ENCODE assay signal across 1 cellular context in the genomic region with DNA sequence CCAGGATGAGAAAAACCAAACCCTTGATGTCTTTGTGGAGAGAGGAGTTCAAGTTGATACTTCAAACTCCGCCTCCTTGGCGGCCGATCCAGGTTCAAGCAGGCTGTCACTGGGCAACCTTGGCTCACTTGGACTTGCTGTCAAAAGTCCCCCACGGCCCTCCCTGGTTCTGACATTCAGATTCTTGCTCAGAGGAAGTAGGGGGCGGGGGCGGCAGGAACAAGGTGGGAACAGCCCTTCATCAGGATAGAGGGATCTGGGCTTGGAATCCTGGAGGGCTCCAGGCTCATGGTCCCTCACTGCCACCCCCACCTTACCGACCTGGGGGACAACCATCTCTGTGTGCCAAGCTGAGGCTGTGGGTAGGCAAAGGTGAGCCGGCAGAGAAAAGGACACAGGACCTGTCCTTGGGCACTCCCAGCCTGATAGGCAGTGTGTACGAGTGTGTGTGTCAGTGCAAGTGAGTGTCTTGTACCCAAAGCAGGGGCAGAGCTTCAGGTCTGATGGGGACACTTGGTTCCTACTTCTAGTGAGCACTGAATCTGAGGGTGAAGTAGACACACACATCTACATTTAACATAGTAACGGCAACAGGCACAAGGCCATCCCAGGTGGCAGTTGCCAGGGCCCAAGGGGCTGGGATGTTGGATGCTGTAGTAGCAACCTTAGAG.
A peak's percentile ranks its signal among the peaks of the same experiment; 100 is the strongest.
TF ChIP-seq lines count a peak whose summit lies in the region.

No MANE protein-coding gene starts in this region.

TF ChIP-seq in K562, 482 proteins besides CTCF, POLR2A, EP300 and RAD21 (continues in another document):
- no peak for TF ChIP-seq SMARCB1 (IDR thresholded peaks at IDR 0.05; ENCODE audit: insufficient read length, low read depth)
- TF ChIP-seq DMBX1 (CRISPR knock-in tag; IDR thresholded peaks at IDR 0.05; ENCODE audit: borderline replicate concordance), result no peak
- TF ChIP-seq NFE2L1 (tag; IDR thresholded peaks at IDR 0.05; ENCODE audit: borderline replicate concordance, low read depth), result no peak
- TF ChIP-seq ZNF41 (CRISPR knock-in tag; conservative IDR thresholded peaks at IDR 0.05), result no peak
- no peak for TF ChIP-seq FOXJ2 (tag; IDR thresholded peaks at IDR 0.05)
- TF ChIP-seq ZNF3 (CRISPR knock-in tag; IDR thresholded peaks at IDR 0.05), result no peak
- no peak for TF ChIP-seq RHOXF2B (CRISPR knock-in tag; conservative IDR thresholded peaks at IDR 0.05)
- no peak for TF ChIP-seq ZNF274 (IDR thresholded peaks at IDR 0.05; ENCODE audit: borderline replicate concordance, low read depth, low read length)
- TF ChIP-seq ZNF232 (CRISPR knock-in tag; IDR thresholded peaks at IDR 0.05), result peak; percentile 96
- TF ChIP-seq, protein P1, sequence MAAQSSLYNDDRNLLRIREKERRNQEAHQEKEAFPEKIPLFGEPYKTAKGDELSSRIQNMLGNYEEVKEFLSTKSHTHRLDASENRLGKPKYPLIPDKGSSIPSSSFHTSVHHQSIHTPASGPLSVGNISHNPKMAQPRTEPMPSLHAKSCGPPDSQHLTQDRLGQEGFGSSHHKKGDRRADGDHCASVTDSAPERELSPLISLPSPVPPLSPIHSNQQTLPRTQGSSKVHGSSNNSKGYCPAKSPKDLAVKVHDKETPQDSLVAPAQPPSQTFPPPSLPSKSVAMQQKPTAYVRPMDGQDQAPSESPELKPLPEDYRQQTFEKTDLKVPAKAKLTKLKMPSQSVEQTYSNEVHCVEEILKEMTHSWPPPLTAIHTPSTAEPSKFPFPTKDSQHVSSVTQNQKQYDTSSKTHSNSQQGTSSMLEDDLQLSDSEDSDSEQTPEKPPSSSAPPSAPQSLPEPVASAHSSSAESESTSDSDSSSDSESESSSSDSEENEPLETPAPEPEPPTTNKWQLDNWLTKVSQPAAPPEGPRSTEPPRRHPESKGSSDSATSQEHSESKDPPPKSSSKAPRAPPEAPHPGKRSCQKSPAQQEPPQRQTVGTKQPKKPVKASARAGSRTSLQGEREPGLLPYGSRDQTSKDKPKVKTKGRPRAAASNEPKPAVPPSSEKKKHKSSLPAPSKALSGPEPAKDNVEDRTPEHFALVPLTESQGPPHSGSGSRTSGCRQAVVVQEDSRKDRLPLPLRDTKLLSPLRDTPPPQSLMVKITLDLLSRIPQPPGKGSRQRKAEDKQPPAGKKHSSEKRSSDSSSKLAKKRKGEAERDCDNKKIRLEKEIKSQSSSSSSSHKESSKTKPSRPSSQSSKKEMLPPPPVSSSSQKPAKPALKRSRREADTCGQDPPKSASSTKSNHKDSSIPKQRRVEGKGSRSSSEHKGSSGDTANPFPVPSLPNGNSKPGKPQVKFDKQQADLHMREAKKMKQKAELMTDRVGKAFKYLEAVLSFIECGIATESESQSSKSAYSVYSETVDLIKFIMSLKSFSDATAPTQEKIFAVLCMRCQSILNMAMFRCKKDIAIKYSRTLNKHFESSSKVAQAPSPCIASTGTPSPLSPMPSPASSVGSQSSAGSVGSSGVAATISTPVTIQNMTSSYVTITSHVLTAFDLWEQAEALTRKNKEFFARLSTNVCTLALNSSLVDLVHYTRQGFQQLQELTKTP (IDR thresholded peaks at IDR 0.05; ENCODE audit: low read depth in 1 of 2, partially characterized antibody in 2 of 2), result no peak
- TF ChIP-seq WHSC1 (IDR thresholded peaks at IDR 0.05; ENCODE audit: low read length), result peak; percentile 17
- no peak for TF ChIP-seq ZNF212 (CRISPR knock-in tag; IDR thresholded peaks at IDR 0.05)
- no peak for TF ChIP-seq KDM4B (IDR thresholded peaks at IDR 0.05; ENCODE audit: borderline replicate concordance in 2 of 2, low read depth in 1 of 2)
- no peak for TF ChIP-seq KHSRP (IDR thresholded peaks at IDR 0.05)
- no peak for TF ChIP-seq RUNX1 (IDR thresholded peaks at IDR 0.05; ENCODE audit: low read depth)
- no peak for TF ChIP-seq CHD4 (IDR thresholded peaks at IDR 0.05; ENCODE audit: insufficient read depth, insufficient replicate concordance, low read depth, low read length, poor library complexity, severe bottlenecking)
- no peak for TF ChIP-seq HDAC6 (IDR thresholded peaks at IDR 0.05; ENCODE audit: low read depth, low read length)
- TF ChIP-seq, protein P2, sequence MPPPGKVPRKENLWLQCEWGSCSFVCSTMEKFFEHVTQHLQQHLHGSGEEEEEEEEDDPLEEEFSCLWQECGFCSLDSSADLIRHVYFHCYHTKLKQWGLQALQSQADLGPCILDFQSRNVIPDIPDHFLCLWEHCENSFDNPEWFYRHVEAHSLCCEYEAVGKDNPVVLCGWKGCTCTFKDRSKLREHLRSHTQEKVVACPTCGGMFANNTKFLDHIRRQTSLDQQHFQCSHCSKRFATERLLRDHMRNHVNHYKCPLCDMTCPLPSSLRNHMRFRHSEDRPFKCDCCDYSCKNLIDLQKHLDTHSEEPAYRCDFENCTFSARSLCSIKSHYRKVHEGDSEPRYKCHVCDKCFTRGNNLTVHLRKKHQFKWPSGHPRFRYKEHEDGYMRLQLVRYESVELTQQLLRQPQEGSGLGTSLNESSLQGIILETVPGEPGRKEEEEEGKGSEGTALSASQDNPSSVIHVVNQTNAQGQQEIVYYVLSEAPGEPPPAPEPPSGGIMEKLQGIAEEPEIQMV (tag; conservative IDR thresholded peaks at IDR 0.05; ENCODE audit: low read depth), result no peak
- TF ChIP-seq TEAD1 (CRISPR knock-in tag; IDR thresholded peaks at IDR 0.05), result 0 out of 4 replicates have a peak, but pooled peaks of 1 of the 2 experiments have one; percentile 19
- no peak for TF ChIP-seq ZBTB17 (CRISPR knock-in tag; IDR thresholded peaks at IDR 0.05)
- TF ChIP-seq, protein P3, sequence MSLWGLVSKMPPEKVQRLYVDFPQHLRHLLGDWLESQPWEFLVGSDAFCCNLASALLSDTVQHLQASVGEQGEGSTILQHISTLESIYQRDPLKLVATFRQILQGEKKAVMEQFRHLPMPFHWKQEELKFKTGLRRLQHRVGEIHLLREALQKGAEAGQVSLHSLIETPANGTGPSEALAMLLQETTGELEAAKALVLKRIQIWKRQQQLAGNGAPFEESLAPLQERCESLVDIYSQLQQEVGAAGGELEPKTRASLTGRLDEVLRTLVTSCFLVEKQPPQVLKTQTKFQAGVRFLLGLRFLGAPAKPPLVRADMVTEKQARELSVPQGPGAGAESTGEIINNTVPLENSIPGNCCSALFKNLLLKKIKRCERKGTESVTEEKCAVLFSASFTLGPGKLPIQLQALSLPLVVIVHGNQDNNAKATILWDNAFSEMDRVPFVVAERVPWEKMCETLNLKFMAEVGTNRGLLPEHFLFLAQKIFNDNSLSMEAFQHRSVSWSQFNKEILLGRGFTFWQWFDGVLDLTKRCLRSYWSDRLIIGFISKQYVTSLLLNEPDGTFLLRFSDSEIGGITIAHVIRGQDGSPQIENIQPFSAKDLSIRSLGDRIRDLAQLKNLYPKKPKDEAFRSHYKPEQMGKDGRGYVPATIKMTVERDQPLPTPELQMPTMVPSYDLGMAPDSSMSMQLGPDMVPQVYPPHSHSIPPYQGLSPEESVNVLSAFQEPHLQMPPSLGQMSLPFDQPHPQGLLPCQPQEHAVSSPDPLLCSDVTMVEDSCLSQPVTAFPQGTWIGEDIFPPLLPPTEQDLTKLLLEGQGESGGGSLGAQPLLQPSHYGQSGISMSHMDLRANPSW (CRISPR knock-in tag; IDR thresholded peaks at IDR 0.05), result 0 out of 2 replicates have a peak, but pooled peaks have one; percentile 39
- no peak for TF ChIP-seq ZNF174 (CRISPR knock-in tag; IDR thresholded peaks at IDR 0.05)
- TF ChIP-seq SP1 (CRISPR knock-in tag; IDR thresholded peaks at IDR 0.05), result no peak
- no peak for TF ChIP-seq SIN3A (IDR thresholded peaks at IDR 0.05; ENCODE audit: borderline replicate concordance in 2 of 2, control insufficient read depth in 1 of 2, low read depth in 2 of 2, low read length in 2 of 2)
- TF ChIP-seq MECOM (CRISPR knock-in tag; IDR thresholded peaks at IDR 0.05), result no peak
- TF ChIP-seq ZNF589 (CRISPR knock-in tag; IDR thresholded peaks at IDR 0.05; ENCODE audit: low read depth), result peak; percentile 35; the same call in 1 of the 2 replicates
- TF ChIP-seq CEBPB (tag; IDR thresholded peaks at IDR 0.05), result no peak
- TF ChIP-seq GABPB1 (CRISPR knock-in tag; IDR thresholded peaks at IDR 0.05), result 0 out of 2 replicates have a peak, but pooled peaks have one; percentile 15
- TF ChIP-seq, protein P4, sequence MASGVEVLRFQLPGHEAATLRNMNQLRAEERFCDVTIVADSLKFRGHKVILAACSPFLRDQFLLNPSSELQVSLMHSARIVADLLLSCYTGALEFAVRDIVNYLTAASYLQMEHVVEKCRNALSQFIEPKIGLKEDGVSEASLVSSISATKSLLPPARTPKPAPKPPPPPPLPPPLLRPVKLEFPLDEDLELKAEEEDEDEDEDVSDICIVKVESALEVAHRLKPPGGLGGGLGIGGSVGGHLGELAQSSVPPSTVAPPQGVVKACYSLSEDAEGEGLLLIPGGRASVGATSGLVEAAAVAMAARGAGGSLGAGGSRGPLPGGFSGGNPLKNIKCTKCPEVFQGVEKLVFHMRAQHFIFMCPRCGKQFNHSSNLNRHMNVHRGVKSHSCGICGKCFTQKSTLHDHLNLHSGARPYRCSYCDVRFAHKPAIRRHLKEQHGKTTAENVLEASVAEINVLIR (CRISPR knock-in tag; IDR thresholded peaks at IDR 0.05), result no peak
- TF ChIP-seq CEBPG (CRISPR knock-in tag; IDR thresholded peaks at IDR 0.05), result 0 out of 2 replicates have a peak, but pooled peaks have one; percentile 8
- no peak for TF ChIP-seq CEBPG (tag; conservative IDR thresholded peaks at IDR 0.05 in 1 of 2, IDR thresholded peaks at IDR 0.05 in 1 of 2)
- TF ChIP-seq, protein P5, sequence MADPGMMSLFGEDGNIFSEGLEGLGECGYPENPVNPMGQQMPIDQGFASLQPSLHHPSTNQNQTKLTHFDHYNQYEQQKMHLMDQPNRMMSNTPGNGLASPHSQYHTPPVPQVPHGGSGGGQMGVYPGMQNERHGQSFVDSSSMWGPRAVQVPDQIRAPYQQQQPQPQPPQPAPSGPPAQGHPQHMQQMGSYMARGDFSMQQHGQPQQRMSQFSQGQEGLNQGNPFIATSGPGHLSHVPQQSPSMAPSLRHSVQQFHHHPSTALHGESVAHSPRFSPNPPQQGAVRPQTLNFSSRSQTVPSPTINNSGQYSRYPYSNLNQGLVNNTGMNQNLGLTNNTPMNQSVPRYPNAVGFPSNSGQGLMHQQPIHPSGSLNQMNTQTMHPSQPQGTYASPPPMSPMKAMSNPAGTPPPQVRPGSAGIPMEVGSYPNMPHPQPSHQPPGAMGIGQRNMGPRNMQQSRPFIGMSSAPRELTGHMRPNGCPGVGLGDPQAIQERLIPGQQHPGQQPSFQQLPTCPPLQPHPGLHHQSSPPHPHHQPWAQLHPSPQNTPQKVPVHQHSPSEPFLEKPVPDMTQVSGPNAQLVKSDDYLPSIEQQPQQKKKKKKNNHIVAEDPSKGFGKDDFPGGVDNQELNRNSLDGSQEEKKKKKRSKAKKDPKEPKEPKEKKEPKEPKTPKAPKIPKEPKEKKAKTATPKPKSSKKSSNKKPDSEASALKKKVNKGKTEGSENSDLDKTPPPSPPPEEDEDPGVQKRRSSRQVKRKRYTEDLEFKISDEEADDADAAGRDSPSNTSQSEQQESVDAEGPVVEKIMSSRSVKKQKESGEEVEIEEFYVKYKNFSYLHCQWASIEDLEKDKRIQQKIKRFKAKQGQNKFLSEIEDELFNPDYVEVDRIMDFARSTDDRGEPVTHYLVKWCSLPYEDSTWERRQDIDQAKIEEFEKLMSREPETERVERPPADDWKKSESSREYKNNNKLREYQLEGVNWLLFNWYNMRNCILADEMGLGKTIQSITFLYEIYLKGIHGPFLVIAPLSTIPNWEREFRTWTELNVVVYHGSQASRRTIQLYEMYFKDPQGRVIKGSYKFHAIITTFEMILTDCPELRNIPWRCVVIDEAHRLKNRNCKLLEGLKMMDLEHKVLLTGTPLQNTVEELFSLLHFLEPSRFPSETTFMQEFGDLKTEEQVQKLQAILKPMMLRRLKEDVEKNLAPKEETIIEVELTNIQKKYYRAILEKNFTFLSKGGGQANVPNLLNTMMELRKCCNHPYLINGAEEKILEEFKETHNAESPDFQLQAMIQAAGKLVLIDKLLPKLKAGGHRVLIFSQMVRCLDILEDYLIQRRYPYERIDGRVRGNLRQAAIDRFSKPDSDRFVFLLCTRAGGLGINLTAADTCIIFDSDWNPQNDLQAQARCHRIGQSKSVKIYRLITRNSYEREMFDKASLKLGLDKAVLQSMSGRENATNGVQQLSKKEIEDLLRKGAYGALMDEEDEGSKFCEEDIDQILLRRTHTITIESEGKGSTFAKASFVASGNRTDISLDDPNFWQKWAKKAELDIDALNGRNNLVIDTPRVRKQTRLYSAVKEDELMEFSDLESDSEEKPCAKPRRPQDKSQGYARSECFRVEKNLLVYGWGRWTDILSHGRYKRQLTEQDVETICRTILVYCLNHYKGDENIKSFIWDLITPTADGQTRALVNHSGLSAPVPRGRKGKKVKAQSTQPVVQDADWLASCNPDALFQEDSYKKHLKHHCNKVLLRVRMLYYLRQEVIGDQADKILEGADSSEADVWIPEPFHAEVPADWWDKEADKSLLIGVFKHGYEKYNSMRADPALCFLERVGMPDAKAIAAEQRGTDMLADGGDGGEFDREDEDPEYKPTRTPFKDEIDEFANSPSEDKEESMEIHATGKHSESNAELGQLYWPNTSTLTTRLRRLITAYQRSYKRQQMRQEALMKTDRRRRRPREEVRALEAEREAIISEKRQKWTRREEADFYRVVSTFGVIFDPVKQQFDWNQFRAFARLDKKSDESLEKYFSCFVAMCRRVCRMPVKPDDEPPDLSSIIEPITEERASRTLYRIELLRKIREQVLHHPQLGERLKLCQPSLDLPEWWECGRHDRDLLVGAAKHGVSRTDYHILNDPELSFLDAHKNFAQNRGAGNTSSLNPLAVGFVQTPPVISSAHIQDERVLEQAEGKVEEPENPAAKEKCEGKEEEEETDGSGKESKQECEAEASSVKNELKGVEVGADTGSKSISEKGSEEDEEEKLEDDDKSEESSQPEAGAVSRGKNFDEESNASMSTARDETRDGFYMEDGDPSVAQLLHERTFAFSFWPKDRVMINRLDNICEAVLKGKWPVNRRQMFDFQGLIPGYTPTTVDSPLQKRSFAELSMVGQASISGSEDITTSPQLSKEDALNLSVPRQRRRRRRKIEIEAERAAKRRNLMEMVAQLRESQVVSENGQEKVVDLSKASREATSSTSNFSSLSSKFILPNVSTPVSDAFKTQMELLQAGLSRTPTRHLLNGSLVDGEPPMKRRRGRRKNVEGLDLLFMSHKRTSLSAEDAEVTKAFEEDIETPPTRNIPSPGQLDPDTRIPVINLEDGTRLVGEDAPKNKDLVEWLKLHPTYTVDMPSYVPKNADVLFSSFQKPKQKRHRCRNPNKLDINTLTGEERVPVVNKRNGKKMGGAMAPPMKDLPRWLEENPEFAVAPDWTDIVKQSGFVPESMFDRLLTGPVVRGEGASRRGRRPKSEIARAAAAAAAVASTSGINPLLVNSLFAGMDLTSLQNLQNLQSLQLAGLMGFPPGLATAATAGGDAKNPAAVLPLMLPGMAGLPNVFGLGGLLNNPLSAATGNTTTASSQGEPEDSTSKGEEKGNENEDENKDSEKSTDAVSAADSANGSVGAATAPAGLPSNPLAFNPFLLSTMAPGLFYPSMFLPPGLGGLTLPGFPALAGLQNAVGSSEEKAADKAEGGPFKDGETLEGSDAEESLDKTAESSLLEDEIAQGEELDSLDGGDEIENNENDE (IDR thresholded peaks at IDR 0.05; ENCODE audit: low read depth, low read length), result no peak
- TF ChIP-seq ZNF184 (CRISPR knock-in tag; IDR thresholded peaks at IDR 0.05), result no peak
- peak; percentile 36; the same call in 1 of the 2 replicates for TF ChIP-seq TEAD2 (tag; IDR thresholded peaks at IDR 0.05)
- TF ChIP-seq CBX2 (IDR thresholded peaks at IDR 0.05; ENCODE audit: insufficient read depth, low read length, poor library complexity, severe bottlenecking), result no peak
- TF ChIP-seq NFXL1 (CRISPR knock-in tag; IDR thresholded peaks at IDR 0.05), result no peak
- TF ChIP-seq ZNF263 (CRISPR knock-in tag; IDR thresholded peaks at IDR 0.05; ENCODE audit: borderline replicate concordance), result no peak
- no peak for TF ChIP-seq MXI1 (IDR thresholded peaks at IDR 0.05; ENCODE audit: low read depth, low read length)
- TF ChIP-seq LCOR (CRISPR knock-in tag; IDR thresholded peaks at IDR 0.05), result no peak
- TF ChIP-seq ZFP1 (CRISPR knock-in tag; IDR thresholded peaks at IDR 0.05), result no peak
- no peak for TF ChIP-seq FOS (IDR thresholded peaks at IDR 0.05; ENCODE audit: extremely low read depth, insufficient read length)
- TF ChIP-seq EGR1 (conservative IDR thresholded peaks at IDR 0.05), result peak; percentile 39; the same call in 1 of the 2 replicates
